In the genomic region with DNA sequence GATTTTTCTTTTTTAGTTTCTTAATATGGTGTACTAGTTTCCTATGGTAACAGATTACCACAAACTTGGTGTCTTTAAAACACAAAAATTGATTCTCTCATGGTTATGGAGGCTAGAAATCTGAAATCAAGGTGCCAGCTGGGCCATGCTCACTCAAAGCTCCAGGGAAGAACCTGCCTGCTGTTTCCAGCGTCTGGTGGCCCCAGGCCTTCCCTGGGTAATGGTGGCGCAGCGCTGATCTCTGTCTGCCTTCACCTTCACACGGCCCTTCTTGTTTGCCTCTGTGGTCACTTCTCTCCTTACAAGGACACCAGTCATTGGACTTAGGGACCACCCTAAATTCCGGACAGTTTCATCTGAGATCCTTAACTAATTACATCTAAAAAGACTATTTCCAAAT, we compare ENCODE assay signal across 1 cellular context.
TF ChIP-seq lines count a peak whose summit lies in the region.

No MANE protein-coding gene starts in this region.

TF ChIP-seq in SK-N-SH treated with all-trans-retinoic acid at 6 μM for 48 hours, 23 proteins besides CTCF, POLR2A, EP300 and RAD21 (continued from another document):
- TF ChIP-seq, protein P1, sequence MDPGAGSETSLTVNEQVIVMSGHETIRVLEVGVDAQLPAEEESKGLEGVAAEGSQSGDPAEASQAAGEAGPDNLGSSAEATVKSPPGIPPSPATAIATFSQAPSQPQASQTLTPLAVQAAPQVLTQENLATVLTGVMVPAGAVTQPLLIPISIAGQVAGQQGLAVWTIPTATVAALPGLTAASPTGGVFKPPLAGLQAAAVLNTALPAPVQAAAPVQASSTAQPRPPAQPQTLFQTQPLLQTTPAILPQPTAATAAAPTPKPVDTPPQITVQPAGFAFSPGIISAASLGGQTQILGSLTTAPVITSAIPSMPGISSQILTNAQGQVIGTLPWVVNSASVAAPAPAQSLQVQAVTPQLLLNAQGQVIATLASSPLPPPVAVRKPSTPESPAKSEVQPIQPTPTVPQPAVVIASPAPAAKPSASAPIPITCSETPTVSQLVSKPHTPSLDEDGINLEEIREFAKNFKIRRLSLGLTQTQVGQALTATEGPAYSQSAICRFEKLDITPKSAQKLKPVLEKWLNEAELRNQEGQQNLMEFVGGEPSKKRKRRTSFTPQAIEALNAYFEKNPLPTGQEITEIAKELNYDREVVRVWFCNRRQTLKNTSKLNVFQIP (CRISPR knock-in tag; IDR thresholded peaks at IDR 0.05; ENCODE audit: borderline replicate concordance, low read depth) = no peak
- TF ChIP-seq RARB (CRISPR knock-in tag; IDR thresholded peaks at IDR 0.05) = no peak
- TF ChIP-seq, protein P2, sequence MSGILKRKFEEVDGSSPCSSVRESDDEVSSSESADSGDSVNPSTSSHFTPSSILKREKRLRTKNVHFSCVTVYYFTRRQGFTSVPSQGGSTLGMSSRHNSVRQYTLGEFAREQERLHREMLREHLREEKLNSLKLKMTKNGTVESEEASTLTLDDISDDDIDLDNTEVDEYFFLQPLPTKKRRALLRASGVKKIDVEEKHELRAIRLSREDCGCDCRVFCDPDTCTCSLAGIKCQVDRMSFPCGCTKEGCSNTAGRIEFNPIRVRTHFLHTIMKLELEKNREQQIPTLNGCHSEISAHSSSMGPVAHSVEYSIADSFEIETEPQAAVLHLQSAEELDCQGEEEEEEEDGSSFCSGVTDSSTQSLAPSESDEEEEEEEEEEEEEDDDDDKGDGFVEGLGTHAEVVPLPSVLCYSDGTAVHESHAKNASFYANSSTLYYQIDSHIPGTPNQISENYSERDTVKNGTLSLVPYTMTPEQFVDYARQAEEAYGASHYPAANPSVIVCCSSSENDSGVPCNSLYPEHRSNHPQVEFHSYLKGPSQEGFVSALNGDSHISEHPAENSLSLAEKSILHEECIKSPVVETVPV (CRISPR knock-in tag; IDR thresholded peaks at IDR 0.05) = no peak
- TF ChIP-seq ARNTL (CRISPR knock-in tag; IDR thresholded peaks at IDR 0.05; ENCODE audit: borderline replicate concordance, low read depth) = no peak
- TF ChIP-seq, protein P3, sequence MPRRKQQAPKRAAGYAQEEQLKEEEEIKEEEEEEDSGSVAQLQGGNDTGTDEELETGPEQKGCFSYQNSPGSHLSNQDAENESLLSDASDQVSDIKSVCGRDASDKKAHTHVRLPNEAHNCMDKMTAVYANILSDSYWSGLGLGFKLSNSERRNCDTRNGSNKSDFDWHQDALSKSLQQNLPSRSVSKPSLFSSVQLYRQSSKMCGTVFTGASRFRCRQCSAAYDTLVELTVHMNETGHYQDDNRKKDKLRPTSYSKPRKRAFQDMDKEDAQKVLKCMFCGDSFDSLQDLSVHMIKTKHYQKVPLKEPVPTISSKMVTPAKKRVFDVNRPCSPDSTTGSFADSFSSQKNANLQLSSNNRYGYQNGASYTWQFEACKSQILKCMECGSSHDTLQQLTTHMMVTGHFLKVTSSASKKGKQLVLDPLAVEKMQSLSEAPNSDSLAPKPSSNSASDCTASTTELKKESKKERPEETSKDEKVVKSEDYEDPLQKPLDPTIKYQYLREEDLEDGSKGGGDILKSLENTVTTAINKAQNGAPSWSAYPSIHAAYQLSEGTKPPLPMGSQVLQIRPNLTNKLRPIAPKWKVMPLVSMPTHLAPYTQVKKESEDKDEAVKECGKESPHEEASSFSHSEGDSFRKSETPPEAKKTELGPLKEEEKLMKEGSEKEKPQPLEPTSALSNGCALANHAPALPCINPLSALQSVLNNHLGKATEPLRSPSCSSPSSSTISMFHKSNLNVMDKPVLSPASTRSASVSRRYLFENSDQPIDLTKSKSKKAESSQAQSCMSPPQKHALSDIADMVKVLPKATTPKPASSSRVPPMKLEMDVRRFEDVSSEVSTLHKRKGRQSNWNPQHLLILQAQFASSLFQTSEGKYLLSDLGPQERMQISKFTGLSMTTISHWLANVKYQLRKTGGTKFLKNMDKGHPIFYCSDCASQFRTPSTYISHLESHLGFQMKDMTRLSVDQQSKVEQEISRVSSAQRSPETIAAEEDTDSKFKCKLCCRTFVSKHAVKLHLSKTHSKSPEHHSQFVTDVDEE (CRISPR knock-in tag; IDR thresholded peaks at IDR 0.05) = no peak
- TF ChIP-seq OSR1 (CRISPR knock-in tag; IDR thresholded peaks at IDR 0.05) = no peak
- no peak for TF ChIP-seq ESRRG (CRISPR knock-in tag; IDR thresholded peaks at IDR 0.05)
- TF ChIP-seq BACH2 (CRISPR knock-in tag; IDR thresholded peaks at IDR 0.05; ENCODE audit: borderline replicate concordance) = no peak
- TF ChIP-seq ISL1 (CRISPR knock-in tag; IDR thresholded peaks at IDR 0.05) = no peak
